8 cellular contexts compared by ENCODE assay signal in genomic region chr17:28893248-28894183, GRCh38. TPM values are rescaled to one million over a fixed set of nuclear protein-coding genes. Genes with fewer than 3 reads are reported as not detected.
DNase-seq lines count a peak whose midpoint lies in the region; ATAC-seq, FAIRE-seq and TF ChIP-seq lines count a peak whose summit lies in the region.
"Not testable (repeated sequence)": the region's sequence is repeated elsewhere in the genome, so short reads cannot be mapped to it uniquely, and the experiment has no call there.

No MANE protein-coding gene starts in this region.

- not testable (repeated sequence) for H3K9me3 Mint-ChIP-seq in activated naive CD8-positive, alpha-beta T cell (ENCODE audit: low read depth); memory B cell

- peak; percentile 17 for ATAC-seq in memory B cell (ENCODE audit: low read depth)

- not testable (repeated sequence) for TF ChIP-seq POLR2A in GM12891 (IDR thresholded peaks at IDR 0.05; ENCODE audit: low read depth, low read length); spleen (IDR thresholded peaks at IDR 0.05); uterus (IDR thresholded peaks at IDR 0.05)

- peak overlapping the region; percentile 97 for H3K27ac ChIP-seq in epithelial cell of prostate
- H3K27ac ChIP-seq in spleen, result peak overlapping the region; percentile 83 to 99 (median 98)
- peak overlapping the region; percentile 2 to 60 for H3K27ac ChIP-seq in uterus

- peak overlapping the region; percentile 82 for H3K4me3 Mint-ChIP-seq in activated naive CD8-positive, alpha-beta T cell
- H3K4me3 Mint-ChIP-seq in memory B cell, result peak overlapping the region; percentile 83

- H3K4me3 ChIP-seq in spleen, result peak overlapping the region in 2 of 8 donors; percentile 2 to 52
- H3K4me3 ChIP-seq in uterus, result not testable (repeated sequence)

- DNase-seq in GM12891 (ENCODE audit: insufficient read length, low spot score); uterus: not testable (repeated sequence)
- DNase-seq in NOMO-1 treated with DMSO at 0.1 percent for 48 hours (lab: John Stamatoyannopoulos, UW; ENCODE audit: unreplicated experiment) (peak; percentile 76), epithelial cell of prostate (ENCODE audit: low read depth, low spot score) (peak; percentile 43), memory B cell (ENCODE audit: low spot score in 2 of 2) (peak in 1 of 2 donors; percentile 26), spleen (peak; percentile 87)
- peak; percentile 58 for DNase-seq in activated CD4-positive, alpha-beta T cell treated with anti-CD3 and anti-CD28 coated beads for 48 hours

- intact Hi-C loops in spleen (cut with DNase I; ENCODE audit: low total_unique reads), result not testable (repeated sequence)
- intact Hi-C loops in uterus (cut with DNase I; ENCODE audit: low total_unique reads), result loop anchor here (10.0 kb wide), 1 partner anchor 129 kb away; no protein-coding TSS in a partner anchor

- peak overlapping the region; percentile 100 for H3K27ac Mint-ChIP-seq in activated naive CD8-positive, alpha-beta T cell
- peak overlapping the region; percentile 98 for H3K27ac Mint-ChIP-seq in memory B cell

- not testable (repeated sequence) for H3K27me3 ChIP-seq in spleen (replicated peaks in 1 of 7); uterus

- H3K36me3 ChIP-seq in spleen, result peaks cover 0 to 34% (median 3%) of the 10 kb centered on the region in 6 donors
- H3K36me3 ChIP-seq in uterus, result not testable (repeated sequence)

- not testable (repeated sequence) for TF ChIP-seq CTCF in spleen (IDR thresholded peaks at IDR 0.05 in 8 of 11, conservative IDR thresholded peaks at IDR 0.05 in 3 of 11); uterus (IDR thresholded peaks at IDR 0.05)

- H3K4me1 Mint-ChIP-seq in activated naive CD8-positive, alpha-beta T cell (ENCODE audit: low read depth), result peaks cover 68% of the 10 kb centered on the region
- peaks cover 46% of the 10 kb centered on the region for H3K4me1 Mint-ChIP-seq in memory B cell

- 27 to 50% (median 38%) methylated on average over 16 of the region's 16 CpGs for WGBS in spleen, 5 donors

- H3K27me3 Mint-ChIP-seq in activated naive CD8-positive, alpha-beta T cell; memory B cell: not testable (repeated sequence)

- H3K36me3 Mint-ChIP-seq in activated naive CD8-positive, alpha-beta T cell; memory B cell: not testable (repeated sequence)

- H3K4me1 ChIP-seq in spleen (peaks cover 70 to 94% (median 93%) of the 10 kb centered on the region in 6 donors), uterus (peaks cover 0 to 12% of the 10 kb centered on the region in 2 donors)

- not testable (repeated sequence) for H3K9me3 ChIP-seq in spleen, uterus

- peak; percentile 59 for FAIRE-seq in GM12891 (lab: Jason Lieb, UNC)

TF ChIP-seq in GM12891, 5 proteins besides CTCF, POLR2A, EP300 and RAD21:
- TF ChIP-seq PAX5 (IDR thresholded peaks at IDR 0.05; ENCODE audit: insufficient read depth, low read length, severe bottlenecking) (peak; percentile 24), SPI1 (IDR thresholded peaks at IDR 0.05; ENCODE audit: low read depth, low read length) (peak; percentile 84)

RNA-seq across cellular contexts. Expression of gene FLOT2, which starts 4.0 kb away (rescaled TPM):
- 22.0 TPM for polyA plus RNA-seq in GM12891 (2012; ENCODE audit: low read depth, missing spikeins)
- total RNA-seq in spleen, result 100 to 1,000 TPM; 133 to 259 (median 202) TPM
- 100 to 1,000 TPM in 1 of 3 donors, 10 to 100 TPM in 2; 80.8 to 119 (median 92.8) TPM for polyA plus RNA-seq in spleen
- 100 to 1,000 TPM in 1 of 4 donors, 10 to 100 TPM in 3; 31.3 to 117 (median 37.4) TPM for total RNA-seq in uterus

RNA-seq across cellular contexts. Expression of gene DHRS13, which starts 9.4 kb away (rescaled TPM):
- polyA plus RNA-seq in GM12891 (2012; ENCODE audit: low read depth, missing spikeins), result 3.8 TPM
- total RNA-seq in spleen (10 to 100 TPM; 14.7 to 51.2 (median 21.2) TPM), uterus (10 to 100 TPM in 3 of 4 donors, under 1 TPM in 1; 0.26 to 17.4 (median 13.6) TPM)
- 10 to 100 TPM; 12.2 to 12.6 (median 12.6) TPM for polyA plus RNA-seq in spleen

RNA-seq across cellular contexts. Expression of gene ERAL1, which starts 38.7 kb away (rescaled TPM):
- polyA plus RNA-seq in GM12891 (2012; ENCODE audit: low read depth, missing spikeins), result 35.4 TPM
- total RNA-seq in spleen (10 to 100 TPM; 28.4 to 51.9 (median 38.8) TPM), uterus (10 to 100 TPM; 19.0 to 67.6 (median 32.3) TPM)
- polyA plus RNA-seq in spleen, result 10 to 100 TPM; 31.2 to 39.7 (median 38.6) TPM

RNA-seq across cellular contexts. Expression of gene FAM222B, which starts 50.9 kb away (rescaled TPM):
- 4.8 TPM for polyA plus RNA-seq in GM12891 (2012; ENCODE audit: low read depth, missing spikeins)
- total RNA-seq in spleen, result 10 to 100 TPM; 11.6 to 23.6 (median 17.5) TPM
- 1 to 10 TPM; 2.9 to 5.3 (median 3.0) TPM for polyA plus RNA-seq in spleen
- 10 to 100 TPM in 1 of 4 donors, 1 to 10 TPM in 3; 2.4 to 24.3 (median 4.2) TPM for total RNA-seq in uterus

RNA-seq across cellular contexts. Expression of gene PHF12, which starts 57.8 kb away (rescaled TPM):
- 20.6 TPM for polyA plus RNA-seq in GM12891 (2012; ENCODE audit: low read depth, missing spikeins)
- total RNA-seq in spleen, result 100 to 1,000 TPM in 2 of 7 donors, 10 to 100 TPM in 5; 65.9 to 118 (median 84.9) TPM
- polyA plus RNA-seq in spleen, result 10 to 100 TPM; 16.2 to 22.0 (median 20.0) TPM
- total RNA-seq in uterus, result 10 to 100 TPM; 22.1 to 78.4 (median 55.2) TPM

Comparison
In these comparisons a context has a peak if more than half of its experiments do, and no peak if none do; other contexts are left out.
1. H3K27ac ChIP-seq: peak in every context shown above with its lines; median percentile 98 in spleen; 97 in epithelial cell of prostate; 31 in uterus.